Comparison of ENCODE assay signal across 8 cellular contexts in the genomic region with DNA sequence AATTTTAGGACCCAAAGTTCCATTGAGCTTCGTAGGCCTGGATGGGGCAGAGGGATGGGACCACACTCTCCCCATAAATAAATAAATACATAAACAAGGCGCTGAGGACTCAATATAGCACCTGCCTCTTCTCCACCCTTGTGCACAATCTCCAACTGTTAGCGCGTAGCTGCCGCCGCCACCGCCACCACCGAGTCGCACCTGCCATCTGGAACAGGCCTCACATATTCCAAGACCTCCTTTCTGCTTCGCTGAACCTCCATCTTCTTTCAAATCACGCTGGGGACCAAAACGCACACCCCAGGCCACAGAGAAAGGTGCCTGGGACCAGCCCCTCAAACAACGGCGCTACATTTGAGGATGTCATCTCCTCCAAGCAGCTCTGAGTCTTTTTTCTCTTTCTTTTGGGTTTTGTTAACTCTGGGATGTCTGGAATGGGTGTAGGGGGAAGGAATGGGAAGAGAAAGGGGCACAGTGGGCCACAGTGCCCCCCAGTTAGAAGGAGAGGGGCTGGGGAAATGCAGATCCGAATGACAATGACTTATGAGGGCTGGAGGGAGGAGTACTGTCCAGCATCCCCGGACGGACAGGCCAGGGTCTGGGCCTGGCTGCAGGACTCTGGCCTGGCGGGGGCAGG. TPM values are rescaled to one million over a fixed set of nuclear protein-coding genes. Genes with fewer than 3 reads are reported as not detected.
A peak's percentile ranks its signal among the peaks of the same experiment; 100 is the strongest.
DNase-seq lines count a peak whose midpoint lies in the region; ATAC-seq, FAIRE-seq and TF ChIP-seq lines count a peak whose summit lies in the region.

No MANE protein-coding gene starts in this region.

- no peak overlapping the region for H3K4me3 ChIP-seq in SK-N-SH (ENCODE audit: low read depth in 2 of 2, low read length in 1 of 2)
- peak overlapping the region in 1 of 2 donors; percentile 65 for H3K4me3 ChIP-seq in small intestine (ENCODE audit: low read depth in 1 of 2, low read length in 2 of 2)
- H3K4me3 ChIP-seq in A673 (ENCODE audit: low read depth, low read length, poor library complexity, severe bottlenecking) = no peak overlapping the region

- no peak; the same call in 2 of the 3 replicates for ATAC-seq in SK-N-SH treated with all-trans-retinoic acid at 6 μM for 48 hours

- no peak for TF ChIP-seq RAD21 in SK-N-SH (IDR thresholded peaks at IDR 0.05; ENCODE audit: low read length)

- no peaks in the 10 kb centered on the region for H4K20me1 ChIP-seq in SK-N-SH (ENCODE audit: insufficient read depth)

- H3K27me3 ChIP-seq in SK-N-SH (ENCODE audit: insufficient read depth) = no peaks in the 10 kb centered on the region; the same call in 1 of the 2 replicates
- no peaks in the 10 kb centered on the region for H3K27me3 ChIP-seq in small intestine (ENCODE audit: control insufficient read depth in 2 of 2, insufficient read depth in 2 of 2, low read length in 2 of 2)
- H3K27me3 ChIP-seq in A673 (replicated peaks; ENCODE audit: insufficient read depth, low read depth, low read length, poor library complexity) = no peaks in the 10 kb centered on the region

- 0 out of 2 replicates have a peak overlapping the region, but pooled peaks have one; percentile 63 for H3K4me2 ChIP-seq in SK-N-SH

- H3K27ac ChIP-seq in SK-N-SH (ENCODE audit: low read depth in 2 of 2, low read length in 1 of 2) = no peak overlapping the region
- H3K27ac ChIP-seq in small intestine (ENCODE audit: low read depth in 1 of 2, low read length in 1 of 2) = peak overlapping the region; percentile 76 to 77
- no peak overlapping the region for H3K27ac ChIP-seq in A673 (ENCODE audit: low read depth, low read length, poor library complexity, severe bottlenecking)

- H3K9me3 ChIP-seq in SK-N-SH (no peaks in the 10 kb centered on the region), small intestine (ENCODE audit: control insufficient read depth, low read depth) (no peaks in the 10 kb centered on the region), A673 (ENCODE audit: low read depth, low read length, poor library complexity, severe bottlenecking) (no peaks in the 10 kb centered on the region)

- H3K9ac ChIP-seq in SK-N-SH = no peak overlapping the region

- H3K9me3 Mint-ChIP-seq in brain = no peaks in the 10 kb centered on the region

- no peak overlapping the region for H2AFZ ChIP-seq in SK-N-SH (ENCODE audit: low read depth)

- H3K4me3 Mint-ChIP-seq in brain = peak overlapping the region; percentile 64 to 78 (median 73)

- no peaks in the 10 kb centered on the region for H3F3A ChIP-seq in SK-N-SH (replicated peaks; ENCODE audit: insufficient read depth)

- H3K4me1 ChIP-seq in SK-N-SH (ENCODE audit: control insufficient read depth in 1 of 2, insufficient read depth in 2 of 2, low read depth in 1 of 2, low read length in 1 of 2) (peaks cover 0 to 44% of the 10 kb centered on the region in 2 experiments; a peak in 1 of 4 replicates), small intestine (ENCODE audit: control insufficient read depth in 2 of 2, insufficient read depth in 1 of 2, low read depth in 1 of 2, low read length in 1 of 2) (peaks cover 4 to 10% of the 10 kb centered on the region in 2 donors), A673 (ENCODE audit: insufficient read depth, low read length, poor library complexity, severe bottlenecking) (peaks cover 11% of the 10 kb centered on the region)

- no peaks in the 10 kb centered on the region for H3K9me2 ChIP-seq in SK-N-SH

- H3K79me2 ChIP-seq in SK-N-SH (ENCODE audit: insufficient read depth) = no peaks in the 10 kb centered on the region

- POLR2A ChIA-PET in SK-N-SH (lab: Yijun Ruan, JAX) (no interaction called here), A673 (lab: Charles Lee; ENCODE audit: low non-redundant PET) (no interaction called here)

- no peak for FAIRE-seq in small intestine (lab: Jason Lieb, UNC)

- no peaks in the 10 kb centered on the region for H3K36me3 Mint-ChIP-seq in brain

- DNase-seq in SK-N-SH (no peak), NCI-H526 (lab: John Stamatoyannopoulos, UW) (peak; percentile 46 to 82), small intestine (no peak), A673 (ENCODE audit: low spot score) (no peak), hippocampal formation (lab: John Stamatoyannopoulos, UW) (no peak), dedifferentiated amniotic fluid mesenchymal stem cell (ENCODE audit: extremely low spot score) (no peak)

- 92% methylated on average over 17 of the region's 18 CpGs for whole genome bisulfite sequencing in SK-N-SH (ENCODE audit: low lambda C conversion rate)
- 27 to 58% (median 32%) methylated on average over 17 to 18 of the region's 18 CpGs for WGBS in small intestine, 3 donors

- no peak for TF ChIP-seq CTCF in SK-N-SH (IDR thresholded peaks at IDR 0.05)
- TF ChIP-seq CTCF in brain (conservative IDR thresholded peaks at IDR 0.05) = no peak
- TF ChIP-seq CTCF in A673 (conservative IDR thresholded peaks at IDR 0.05; ENCODE audit: low read depth, low read length) = no peak

- no peaks in the 10 kb centered on the region for H3K27me3 Mint-ChIP-seq in brain

- CTCF ChIA-PET in SK-N-SH (lab: Yijun Ruan, JAX) (interaction anchor here (3.4 to 5.0 kb wide), 2 partner anchors 13 to 118 kb away, joined by 10 to 28 read pairs; no protein-coding TSS in a partner anchor), A673 (lab: Charles Lee) (no interaction called here)

- no peaks in the 10 kb centered on the region for H3K36me3 ChIP-seq in SK-N-SH (replicated peaks in 1 of 2; ENCODE audit: control insufficient read depth in 1 of 2, insufficient read depth in 2 of 2, low read length in 1 of 2)
- H3K36me3 ChIP-seq in small intestine (ENCODE audit: control insufficient read depth in 2 of 2, insufficient read depth in 2 of 2, low read length in 2 of 2) = no peaks in the 10 kb centered on the region
- no peaks in the 10 kb centered on the region for H3K36me3 ChIP-seq in A673 (ENCODE audit: insufficient read depth, low read length, poor library complexity, severe bottlenecking)

- no peak for TF ChIP-seq EP300 in SK-N-SH (IDR thresholded peaks at IDR 0.05; ENCODE audit: borderline replicate concordance in 1 of 2, low read depth in 1 of 2, low read length in 1 of 2)

- no TSS peak for BruUV-seq in A673 (replicated peaks; lab: Mats Ljungman, UMichigan)

- peaks cover 76% of the 10 kb centered on the region for H3K4me1 Mint-ChIP-seq in brain

- peak overlapping the region; percentile 64 to 97 (median 89) for H3K27ac Mint-ChIP-seq in brain

- intact Hi-C loops in A673 (cut with micrococcal nuclease; ENCODE audit: unreplicated experiment) = no loop called here

TF ChIP-seq in SK-N-SH, 30 proteins besides CTCF, POLR2A, EP300 and RAD21:
- TF ChIP-seq TCF12 (IDR thresholded peaks at IDR 0.05) = no peak
- no peak for TF ChIP-seq JUND (IDR thresholded peaks at IDR 0.05)
- no peak for TF ChIP-seq EZH2phosphoT487 (IDR thresholded peaks at IDR 0.05; ENCODE audit: borderline replicate concordance, low read depth)
- no peak for TF ChIP-seq MXI1 (IDR thresholded peaks at IDR 0.05; ENCODE audit: low read depth, low read length)

TF ChIP-seq in SK-N-SH treated with all-trans-retinoic acid at 6 μM for 48 hours, 23 proteins besides CTCF, POLR2A, EP300 and RAD21 (continues in another document):
- TF ChIP-seq BACH2 (CRISPR knock-in tag; IDR thresholded peaks at IDR 0.05; ENCODE audit: borderline replicate concordance) = no peak
- TF ChIP-seq OSR1 (CRISPR knock-in tag; IDR thresholded peaks at IDR 0.05) = no peak
- TF ChIP-seq ZFP30 (CRISPR knock-in tag; IDR thresholded peaks at IDR 0.05) = no peak
- no peak for TF ChIP-seq ZNF565 (CRISPR knock-in tag; conservative IDR thresholded peaks at IDR 0.05; ENCODE audit: low read depth)
- TF ChIP-seq CSDC2 (CRISPR knock-in tag; IDR thresholded peaks at IDR 0.05) = no peak
- TF ChIP-seq, protein P1, sequence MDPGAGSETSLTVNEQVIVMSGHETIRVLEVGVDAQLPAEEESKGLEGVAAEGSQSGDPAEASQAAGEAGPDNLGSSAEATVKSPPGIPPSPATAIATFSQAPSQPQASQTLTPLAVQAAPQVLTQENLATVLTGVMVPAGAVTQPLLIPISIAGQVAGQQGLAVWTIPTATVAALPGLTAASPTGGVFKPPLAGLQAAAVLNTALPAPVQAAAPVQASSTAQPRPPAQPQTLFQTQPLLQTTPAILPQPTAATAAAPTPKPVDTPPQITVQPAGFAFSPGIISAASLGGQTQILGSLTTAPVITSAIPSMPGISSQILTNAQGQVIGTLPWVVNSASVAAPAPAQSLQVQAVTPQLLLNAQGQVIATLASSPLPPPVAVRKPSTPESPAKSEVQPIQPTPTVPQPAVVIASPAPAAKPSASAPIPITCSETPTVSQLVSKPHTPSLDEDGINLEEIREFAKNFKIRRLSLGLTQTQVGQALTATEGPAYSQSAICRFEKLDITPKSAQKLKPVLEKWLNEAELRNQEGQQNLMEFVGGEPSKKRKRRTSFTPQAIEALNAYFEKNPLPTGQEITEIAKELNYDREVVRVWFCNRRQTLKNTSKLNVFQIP (CRISPR knock-in tag; IDR thresholded peaks at IDR 0.05; ENCODE audit: borderline replicate concordance, low read depth) = no peak
- TF ChIP-seq ZFP3 (CRISPR knock-in tag; IDR thresholded peaks at IDR 0.05) = no peak
- TF ChIP-seq TCF4 (CRISPR knock-in tag; IDR thresholded peaks at IDR 0.05; ENCODE audit: borderline replicate concordance) = no peak
- TF ChIP-seq, protein P2, sequence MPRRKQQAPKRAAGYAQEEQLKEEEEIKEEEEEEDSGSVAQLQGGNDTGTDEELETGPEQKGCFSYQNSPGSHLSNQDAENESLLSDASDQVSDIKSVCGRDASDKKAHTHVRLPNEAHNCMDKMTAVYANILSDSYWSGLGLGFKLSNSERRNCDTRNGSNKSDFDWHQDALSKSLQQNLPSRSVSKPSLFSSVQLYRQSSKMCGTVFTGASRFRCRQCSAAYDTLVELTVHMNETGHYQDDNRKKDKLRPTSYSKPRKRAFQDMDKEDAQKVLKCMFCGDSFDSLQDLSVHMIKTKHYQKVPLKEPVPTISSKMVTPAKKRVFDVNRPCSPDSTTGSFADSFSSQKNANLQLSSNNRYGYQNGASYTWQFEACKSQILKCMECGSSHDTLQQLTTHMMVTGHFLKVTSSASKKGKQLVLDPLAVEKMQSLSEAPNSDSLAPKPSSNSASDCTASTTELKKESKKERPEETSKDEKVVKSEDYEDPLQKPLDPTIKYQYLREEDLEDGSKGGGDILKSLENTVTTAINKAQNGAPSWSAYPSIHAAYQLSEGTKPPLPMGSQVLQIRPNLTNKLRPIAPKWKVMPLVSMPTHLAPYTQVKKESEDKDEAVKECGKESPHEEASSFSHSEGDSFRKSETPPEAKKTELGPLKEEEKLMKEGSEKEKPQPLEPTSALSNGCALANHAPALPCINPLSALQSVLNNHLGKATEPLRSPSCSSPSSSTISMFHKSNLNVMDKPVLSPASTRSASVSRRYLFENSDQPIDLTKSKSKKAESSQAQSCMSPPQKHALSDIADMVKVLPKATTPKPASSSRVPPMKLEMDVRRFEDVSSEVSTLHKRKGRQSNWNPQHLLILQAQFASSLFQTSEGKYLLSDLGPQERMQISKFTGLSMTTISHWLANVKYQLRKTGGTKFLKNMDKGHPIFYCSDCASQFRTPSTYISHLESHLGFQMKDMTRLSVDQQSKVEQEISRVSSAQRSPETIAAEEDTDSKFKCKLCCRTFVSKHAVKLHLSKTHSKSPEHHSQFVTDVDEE (CRISPR knock-in tag; IDR thresholded peaks at IDR 0.05) = no peak

RNA-seq across cellular contexts. Expression of a gene that starts 49.7 kb away (rescaled TPM):
- polyA plus RNA-seq in SK-N-SH (2012; rRNA removed) (10.4 and 14.3 TPM in 2 replicates), brain (ENCODE audit: insufficient read depth, low read depth, low replicate concordance) (36.1 TPM), small intestine (10 to 100 TPM; 16.0 to 30.4 (median 17.6) TPM)
- polyA plus RNA-seq in SK-N-SH (2012; cell fraction: cytosol; rRNA removed) = 8.7 and 10.6 TPM in 2 replicates
- polyA plus RNA-seq in SK-N-SH (2012; cell fraction: nucleus; rRNA removed) = 35.9 and 37.2 TPM in 2 replicates
- total RNA-seq in A673 (2021) = 1.4 and 3.2 TPM in 2 replicates

Comparison
In these comparisons a context has a peak if more than half of its experiments do, and no peak if none do; other contexts are left out.
1. DNase-seq: peak in NCI-H526 (2 of 2); none in SK-N-SH (single experiment), small intestine (single experiment), A673 (single experiment), hippocampal formation (0 of 2) and dedifferentiated amniotic fluid mesenchymal stem cell (single experiment).
2. H3K27ac ChIP-seq: peak in small intestine (2 of 2); none in SK-N-SH (0 of 2) and A673 (single experiment).